ENCODE assay signal across 8 cellular contexts in genomic region chr17:58632324-58633314, GRCh38. TPM values are rescaled to one million over a fixed set of nuclear protein-coding genes. Genes with fewer than 3 reads are reported as not detected.
DNase-seq lines count a peak whose midpoint lies in the region; ATAC-seq and TF ChIP-seq lines count a peak whose summit lies in the region.

No MANE protein-coding gene starts in this region.

- H3K9me3 ChIP-seq in AG04450 (ENCODE audit: control insufficient read depth, insufficient read depth, low read length) = no peaks in the 10 kb centered on the region
- no peaks in the 10 kb centered on the region for H3K9me3 ChIP-seq in MG63
- H3K9me3 ChIP-seq in mucosa of stomach (ENCODE audit: control insufficient read depth, low read length) = no peaks in the 10 kb centered on the region

- peaks cover 10% of the 10 kb centered on the region for H3K4me1 ChIP-seq in mucosa of stomach (ENCODE audit: control insufficient read depth, insufficient read depth, low read length)

- intact Hi-C loops in posterior cingulate gyrus (cut with DNase I) = loop anchor here (1.0 to 5.0 kb wide), 2 partner anchors 27 to 45 kb away; no protein-coding TSS in a partner anchor

- H3K9ac ChIP-seq in mucosa of stomach (ENCODE audit: low read length) = peak overlapping the region; percentile 65

- peak overlapping the region; percentile 76 for H3K27ac ChIP-seq in AG04450 (ENCODE audit: low read depth, low read length)

- H3K27me3 ChIP-seq in AG04450 (ENCODE audit: control insufficient read depth, insufficient read depth, low read length) = peaks cover 4% of the 10 kb centered on the region
- H3K27me3 ChIP-seq in MG63 = no peaks in the 10 kb centered on the region
- H3K27me3 ChIP-seq in mucosa of stomach (ENCODE audit: control insufficient read depth, insufficient read depth, low read length) = no peaks in the 10 kb centered on the region

- no peak for DNase-seq in AG04450 (ENCODE audit: low read depth, low spot score)
- DNase-seq in MG63 = no peak
- DNase-seq in cerebellar cortex (ENCODE audit: low spot score) = peak; percentile 12
- no peak for DNase-seq in posterior cingulate gyrus
- DNase-seq in DMS79 (lab: John Stamatoyannopoulos, UW) = no peak

- CTCF ChIA-PET in AG04450 (lab: Charles Lee) = interaction anchor here (0.6 to 2.9 kb wide), 11 partner anchors 10 to 460 kb away, joined by 3 to 15 read pairs (median 4); no protein-coding TSS in a partner anchor

- H3K36me3 ChIP-seq in MG63 (no peaks in the 10 kb centered on the region), mucosa of stomach (ENCODE audit: control insufficient read depth, insufficient read depth, low read length) (no peaks in the 10 kb centered on the region)

- TF ChIP-seq CTCF in AG04450 (IDR thresholded peaks at IDR 0.05; ENCODE audit: low read depth, low read length) = no peak

- POLR2A ChIA-PET in AG04450 (lab: Yijun Ruan, JAX) = interaction anchor here (0.6 to 3.0 kb wide), 25 partner anchors 8 to 625 kb away, joined by 3 to 86 read pairs (median 6); partner anchors contain the start of genes MTMR4, PRR11, RAD51C and SKA2

- H3K4me3 ChIP-seq in AG04450 (ENCODE audit: low read depth, low read length) (peak overlapping the region; percentile 44), MG63 (peak overlapping the region; percentile 48), mucosa of stomach (ENCODE audit: low read length) (peak overlapping the region; percentile 17)

- ATAC-seq in HG03520 (IDR thresholded peaks at IDR 0.05; ENCODE audit: unreplicated experiment) (no peak), GM18861 (IDR thresholded peaks at IDR 0.05; ENCODE audit: unreplicated experiment) (no peak)

RNA-seq across cellular contexts. Expression of gene TEX14, which starts 59.2 kb away (rescaled TPM):
- 0.02 and 0.09 TPM in 2 replicates for polyA plus RNA-seq in AG04450 (2011; rRNA removed)
- polyA minus RNA-seq in AG04450 (2011; rRNA and poly(A)+ RNA removed) = 0.04 and 0.05 TPM in 2 replicates
- total RNA-seq in MG63 (2014; rRNA removed; shearing (Covaris generic); ENCODE audit: low replicate concordance) = 0.03 TPM in 1 of 2 replicates, not detected in the other

RNA-seq across cellular contexts. Expression of gene RAD51C, which starts 59.8 kb away (rescaled TPM):
- 27.5 and 36.1 TPM in 2 replicates for polyA plus RNA-seq in AG04450 (2011; rRNA removed)
- 7.5 and 15.2 TPM in 2 replicates for polyA minus RNA-seq in AG04450 (2011; rRNA and poly(A)+ RNA removed)
- total RNA-seq in MG63 (2014; rRNA removed; shearing (Covaris generic); ENCODE audit: low replicate concordance) = 51.3 and 55.3 TPM in 2 replicates
